Comparison of ENCODE assay signal across 13 cellular contexts in genomic region chr2:222776792-222777191, GRCh38.
"Had no signal": no experiment of that assay in that cellular context is flagged by ENCODE, and none has a peak within 500 bp of the region (broad histone marks: within the 10 kb centered on the region; RNA-seq: fewer than 3 reads in every experiment).

No MANE protein-coding gene starts in this region.

- DNase-seq: activated CD4-positive, alpha-beta T cell treated with anti-CD3 and anti-CD28 coated beads, Interleukin-2, amount 50 U/mL, for 4 hours; activated CD4-positive, CD25-positive, alpha-beta regulatory T cell treated with anti-CD3 and anti-CD28 coated beads, Interleukin-2, amount 50 U/mL, for 72 hours; activated naive CD4-positive, alpha-beta T cell treated with anti-CD3 and anti-CD28 coated beads for 36 hours; head of caudate nucleus; small intestine; stimulated activated CD4-positive, alpha-beta T cell treated with anti-CD3 and anti-CD28 coated beads, Interleukin-4, amount 100 ng/mL, for 24 hours; stimulated activated naive CD4-positive, alpha-beta T cell; substantia nigra; trophoblast cell had no signal

- H3K9me3 ChIP-seq: ascending aorta had no signal

- H3K27ac ChIP-seq: ascending aorta had no signal

- H3K4me3 ChIP-seq: ascending aorta had no signal

- H3K36me3 ChIP-seq: ascending aorta had no signal

- H3K4me1 ChIP-seq: ascending aorta had no signal

- H3K27me3 ChIP-seq: ascending aorta had no signal

- FAIRE-seq: bronchial epithelial cell, frontal cortex, small intestine had no signal

- ATAC-seq: natural killer cell treated with Interleukin-12 subunit alpha and Interleukin-12 subunit beta and Interleukin-15 and Interleukin-18, amount 100 ng/mL, for 72 hours had no signal
